ENCODE assay signal across 23 cellular contexts in genomic region chr20:277496-277781, GRCh38. TPM values are rescaled to one million over a fixed set of nuclear protein-coding genes. Genes with fewer than 3 reads are reported as not detected.
"Had no signal": no experiment of that assay in that cellular context is flagged by ENCODE, and none has a peak within 500 bp of the region (broad histone marks: within the 10 kb centered on the region; RNA-seq: fewer than 3 reads in every experiment).

No MANE protein-coding gene starts in this region.

- H3K4me2 ChIP-seq: SK-N-SH had no signal

- H3K9me3 ChIP-seq: MG63, SK-N-SH had no signal

- H3K36me3 ChIP-seq: MG63 had no signal

- FAIRE-seq: HepG2 had no signal

- H3K4me3 ChIP-seq: MG63 had no signal

- ATAC-seq: HepG2 had no signal

- H3K9me2 ChIP-seq: SK-N-SH had no signal

- H3K9ac ChIP-seq: SK-N-SH had no signal

- H3K27me3 ChIP-seq: MG63 had no signal

- DNase-seq: IMR-90, Karpas-422, KG1, MG63, NCI-H1092, NCI-H1105 treated with DMSO at 0.1 percent for 48 hours, NCI-H1417 treated with DMSO at 0.1 percent for 48 hours, NCI-H146, NCI-H1694 treated with DMSO at 0.1 percent for 48 hours, NCI-H1930, NCI-H2081, NCI-H2107, NCI-H2227 treated with DMSO at 0.1 percent for 48 hours, NCI-H524, NCI-H526 treated with DMSO at 0.1 percent for 48 hours, NCI-H748 treated with DMSO at 0.1 percent for 48 hours, SHP77, SK-N-SH, SW 1271 had no signal

RNA-seq across cellular contexts. Expression of gene DEFB132, which starts 19.9 kb away (rescaled TPM):
- total RNA-seq: HepG2, HT1080, IMR-90, NCI-H460, SK-MEL-5 had no signal
- polyA plus RNA-seq: HepG2, IMR-90, SK-N-SH had no signal

RNA-seq across cellular contexts. Expression of gene DEFB129, which starts 50.4 kb away (rescaled TPM):
- total RNA-seq: HepG2, HT1080, IMR-90, NCI-H460, SK-MEL-5 had no signal
- polyA plus RNA-seq: HepG2, IMR-90, SK-N-SH had no signal
